25 cellular contexts compared by ENCODE assay signal in the genomic region with DNA sequence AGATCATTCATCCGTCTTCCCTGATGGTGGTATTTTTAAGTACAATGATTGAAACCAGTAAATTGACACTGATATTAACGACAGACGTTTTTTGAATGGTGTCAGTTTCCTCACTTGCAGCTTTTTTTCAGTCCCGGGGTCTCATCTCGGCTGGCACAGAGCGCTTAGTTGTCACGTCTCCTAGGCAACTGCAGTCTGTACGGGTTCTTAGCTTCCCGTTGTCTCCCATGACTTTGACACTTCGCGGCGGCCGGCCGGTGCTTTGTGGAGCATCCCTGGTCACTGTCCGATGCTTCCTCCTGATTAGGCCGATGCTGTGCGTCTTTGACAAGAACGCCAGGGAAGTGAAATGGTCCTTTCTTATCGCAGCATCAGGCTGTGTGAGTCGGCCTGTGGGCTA.
"Had no signal": no experiment of that assay in that cellular context is flagged by ENCODE, and none has a peak within 500 bp of the region (broad histone marks: within the 10 kb centered on the region; RNA-seq: fewer than 3 reads in every experiment).

No MANE protein-coding gene starts in this region.

- H3K9ac ChIP-seq: KMS-11 had no signal

- H3K4me3 ChIP-seq: cardiac muscle cell, SJSA1 had no signal

- ATAC-seq: activated CD8-positive, alpha-beta memory T cell treated with anti-CD3 and anti-CD28 coated beads, Interleukin-2, amount 10 ng/mL, durations not matched to agents 7 days and 5 days; activated CD8-positive, alpha-beta T cell treated with anti-CD3 and anti-CD28 coated beads, Interleukin-2, amount 10 ng/mL, durations not matched to agents 7 days and 5 days; activated naive CD4-positive, alpha-beta T cell treated with anti-CD3 and anti-CD28 coated beads, Interleukin-2, amount 50 U/mL, for 72 hours; activated naive CD8-positive, alpha-beta T cell treated with anti-CD3 and anti-CD28 coated beads, Interleukin-2, amount 50 U/mL, for 24 hours; Panc1 had no signal

- H3K9me3 ChIP-seq: SJSA1 had no signal

- H3K4me1 ChIP-seq: SJSA1 had no signal

- H3K27me3 ChIP-seq: brain microvascular endothelial cell, cardiac muscle cell, SJSA1 had no signal

- DNase-seq: activated CD4-positive, alpha-beta T cell treated with anti-CD3 and anti-CD28 coated beads for 48 hours; activated CD4-positive, alpha-beta T cell treated with anti-CD3 and anti-CD28 coated beads, Interleukin-2, amount 50 U/mL, for 4 hours; activated CD4-positive, CD25-positive, alpha-beta regulatory T cell treated with anti-CD3 and anti-CD28 coated beads, Interleukin-2, amount 50 U/mL, for 72 hours; activated CD8-positive, alpha-beta memory T cell treated with anti-CD3 and anti-CD28 coated beads, Interleukin-2, amount 10 ng/mL, durations not matched to agents 7 days and 5 days; activated CD8-positive, alpha-beta T cell treated with anti-CD3 and anti-CD28 coated beads, Interleukin-2, amount 10 ng/mL, durations not matched to agents 7 days and 5 days; activated effector memory CD4-positive, alpha-beta T cell treated with Interleukin-2 at 50 U/mL for 16 hours; activated naive CD4-positive, alpha-beta T cell treated with Interleukin-2 at 50 U/mL for 16 hours; activated naive CD8-positive, alpha-beta T cell treated with anti-CD3 and anti-CD28 coated beads, Interleukin-2, amount 50 U/mL, for 24 hours; activated T-cell treated with anti-CD3 and anti-CD28 coated beads, Interleukin-2, amount 50 U/mL, for 24 hours; amniotic stem cell; brain microvascular endothelial cell; NCI-H1092; NCI-H2029 treated with DMSO at 0.1 percent for 48 hours; NCI-H226; NCI-H526; NK-92 treated with Interleukin-12 subunit alpha and Interleukin-12 subunit beta, amount 100 ng/mL, for 24 hours; OCI-M1; SHP77 had no signal

- FAIRE-seq: astrocyte had no signal

- H3K36me3 ChIP-seq: brain microvascular endothelial cell, SJSA1 had no signal

- H3K4me2 ChIP-seq: KMS-11 had no signal

- H3K27ac ChIP-seq: brain microvascular endothelial cell, cardiac muscle cell, KMS-11, RWPE1, SJSA1 had no signal
